ENCODE assay signal across 12 cellular contexts in the genomic region with DNA sequence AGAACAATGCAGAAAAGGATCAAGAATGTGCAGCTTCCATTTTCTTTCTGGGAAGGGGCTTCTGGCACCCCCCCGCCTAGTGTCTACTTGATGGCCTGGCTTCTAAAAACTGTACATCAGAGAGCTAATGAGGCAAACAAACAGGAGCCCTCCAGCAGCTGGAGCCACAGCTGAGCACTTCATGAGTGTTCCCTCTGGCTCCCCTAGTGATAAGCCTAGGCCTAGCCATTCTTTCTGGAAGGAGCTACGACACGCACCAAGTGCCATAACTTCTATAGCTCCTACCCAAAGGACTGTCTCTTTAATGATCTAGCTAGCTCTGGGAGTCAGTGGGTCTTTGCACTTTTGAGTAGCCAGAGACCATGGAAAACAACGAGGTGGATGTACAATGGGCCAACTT.
"Had no signal": no experiment of that assay in that cellular context is flagged by ENCODE, and none has a peak within 500 bp of the region (broad histone marks: within the 10 kb centered on the region; RNA-seq: fewer than 3 reads in every experiment).

No MANE protein-coding gene starts in this region.

- H3K27me3 ChIP-seq: colonic mucosa, heart left ventricle, pancreas had no signal

- ATAC-seq: heart left ventricle, pancreas had no signal

- H3K4me1 Mint-ChIP-seq: neural crest cell had no signal

- H3K9me3 Mint-ChIP-seq: activated T-helper 1 cell treated with anti-CD3 and anti-CD28 coated beads, Interleukin-12 subunit alpha, Interleukin-12 subunit beta, Interleukin-2, Interleukin-4 antibody, amounts not matched to agents 30 ng/mL and 10 ng/mL and 1 ng/mL, durations not matched to agents 14 hours and 24 hours and 36 hours had no signal

- H3K36me3 ChIP-seq: colonic mucosa, heart left ventricle, pancreas had no signal

- H3K27ac ChIP-seq: colonic mucosa, heart left ventricle, pancreas had no signal

- H3K4me1 ChIP-seq: colonic mucosa, heart left ventricle, pancreas had no signal

- H3K4me3 Mint-ChIP-seq: activated T-helper 1 cell treated with anti-CD3 and anti-CD28 coated beads, Interleukin-12 subunit alpha, Interleukin-12 subunit beta, Interleukin-2, Interleukin-4 antibody, amounts not matched to agents 30 ng/mL and 10 ng/mL and 1 ng/mL, durations not matched to agents 14 hours and 24 hours and 36 hours; neural crest cell had no signal

- H3K4me3 ChIP-seq: colonic mucosa, heart left ventricle, pancreas had no signal

- FAIRE-seq: endothelial cell of umbilical vein, kidney, pancreas had no signal

- DNase-seq: activated CD4-positive, alpha-beta T cell treated with anti-CD3 and anti-CD28 coated beads for 48 hours; activated naive CD4-positive, alpha-beta T cell treated with Interleukin-2 at 50 U/mL for 16 hours; caudate nucleus; colonic mucosa; foreskin melanocyte; heart left ventricle; kidney; pancreas; stimulated activated CD4-positive, alpha-beta T cell treated with anti-CD3 and anti-CD28 coated beads, Interleukin-4, amount 100 ng/mL, for 24 hours had no signal

- H3K9me3 ChIP-seq: colonic mucosa, pancreas had no signal

- H3K27ac Mint-ChIP-seq: activated T-helper 1 cell treated with anti-CD3 and anti-CD28 coated beads, Interleukin-12 subunit alpha, Interleukin-12 subunit beta, Interleukin-2, Interleukin-4 antibody, amounts not matched to agents 30 ng/mL and 10 ng/mL and 1 ng/mL, durations not matched to agents 14 hours and 24 hours and 36 hours had no signal
